Comparison of ENCODE assay signal across 8 cellular contexts in genomic region chr7:150800576-150801241, GRCh38. TPM values are rescaled to one million over a fixed set of nuclear protein-coding genes. Genes with fewer than 3 reads are reported as not detected.
DNase-seq lines count a peak whose midpoint lies in the region; ATAC-seq and TF ChIP-seq lines count a peak whose summit lies in the region.

TSS of gene TMEM176A (plus strand) at chr7:150800769. CDS start at chr7:150801551, 782 bp downstream.

- peaks cover 44% of the 10 kb centered on the region for H3K27me3 Mint-ChIP-seq in GM23338 (ENCODE audit: insufficient read depth, low read depth, poor library complexity)

- no peaks in the 10 kb centered on the region for H3K9me2 ChIP-seq in GM23338 (ENCODE audit: insufficient read depth)

- H3K4me1 ChIP-seq in GM23338 (ENCODE audit: insufficient read depth) (no peaks in the 10 kb centered on the region), iPS-15b (ENCODE audit: control insufficient read depth, insufficient read depth, low read length) (no peaks in the 10 kb centered on the region), sigmoid colon (peaks cover 0 to 17% (median 15%) of the 10 kb centered on the region in 4 donors)

- H3K4me1 Mint-ChIP-seq in GM23338: peaks cover 19% of the 10 kb centered on the region

- intact Hi-C loops in sigmoid colon (cut with DNase I): no loop called here

- H3K79me2 ChIP-seq in GM23338 (replicated peaks; ENCODE audit: insufficient read depth): no peaks in the 10 kb centered on the region

- peaks cover under 1% of the 10 kb centered on the region for H3K9me3 Mint-ChIP-seq in GM23338

- no peaks in the 10 kb centered on the region; the same call in none of the 3 replicates for H3K36me3 Mint-ChIP-seq in GM23338 (ENCODE audit: low read depth)

- peaks cover 3% of the 10 kb centered on the region; the same call in 1 of the 2 replicates for H4K20me1 ChIP-seq in GM23338 (replicated peaks; ENCODE audit: insufficient read depth)

- H3K9ac ChIP-seq in iPS-15b (ENCODE audit: low read depth, low read length): no peak within 1 kb of the TSS

- no peak for TF ChIP-seq POLR2A in sigmoid colon (IDR thresholded peaks at IDR 0.05)

- TF ChIP-seq EP300 in sigmoid colon (IDR thresholded peaks at IDR 0.05): no peak

- peak within 1 kb of the TSS; percentile 66 for H3K4me3 ChIP-seq in GM23338
- H3K4me3 ChIP-seq in iPS-15b (ENCODE audit: low read depth, low read length): peak within 1 kb of the TSS; percentile 65
- peak within 1 kb of the TSS; percentile 41 to 59 (median 47) for H3K4me3 ChIP-seq in sigmoid colon

- H3K27ac Mint-ChIP-seq in GM23338: no peak within 1 kb of the TSS

- H3K4me2 ChIP-seq in GM23338: peak within 1 kb of the TSS; percentile 90

- TF ChIP-seq CTCF in GM23338 (conservative IDR thresholded peaks at IDR 0.05; ENCODE audit: low read depth in 2 of 2): no peak
- no peak for TF ChIP-seq CTCF in sigmoid colon (IDR thresholded peaks at IDR 0.05)

- peak; percentile 50 for ATAC-seq in GM23338
- ATAC-seq in HG02885 (IDR thresholded peaks at IDR 0.05; ENCODE audit: poor library complexity, unreplicated experiment): no peak

- H3K27ac ChIP-seq in GM23338 (ENCODE audit: low read depth): no peak within 1 kb of the TSS
- peak within 1 kb of the TSS; percentile 56 to 74 (median 66) for H3K27ac ChIP-seq in sigmoid colon

- peak within 1 kb of the TSS; percentile 96 for H2AFZ ChIP-seq in GM23338

- H3K9me3 ChIP-seq in iPS-15b (ENCODE audit: control insufficient read depth, insufficient read depth, low read length) (no peaks in the 10 kb centered on the region), sigmoid colon (peaks cover 0 to 3% (median 2%) of the 10 kb centered on the region in 4 donors)

- H3K36me3 ChIP-seq in GM23338 (ENCODE audit: insufficient read depth) (no peaks in the 10 kb centered on the region), iPS-15b (ENCODE audit: control insufficient read depth, insufficient read depth, low read length) (no peaks in the 10 kb centered on the region), sigmoid colon (peaks cover 0 to 3% (median 0%) of the 10 kb centered on the region in 4 donors)

- H3F3A ChIP-seq in GM23338 (replicated peaks; ENCODE audit: low read depth): no peaks in the 10 kb centered on the region

- peak within 1 kb of the TSS; percentile 68 for H3K4me3 Mint-ChIP-seq in GM23338

- DNase-seq in GM23338 (ENCODE audit: low spot score) (peak; percentile 37), sigmoid colon (no peak), hippocampal formation (lab: John Stamatoyannopoulos, UW) (no peak), NCI-H187 treated with DMSO at 0.1 percent for 48 hours (lab: John Stamatoyannopoulos, UW) (no peak), activated gamma-delta T cell (lab: John Stamatoyannopoulos, UW) (no peak)
- peak; percentile 26 for DNase-seq in activated naive CD4-positive, alpha-beta T cell treated with anti-CD3 and anti-CD28 coated beads, Interleukin-2, amount 50 U/mL, for 16 hours

- peaks cover 79% of the 10 kb centered on the region for H3K27me3 ChIP-seq in GM23338 (ENCODE audit: insufficient read depth)
- peaks cover 57% of the 10 kb centered on the region for H3K27me3 ChIP-seq in iPS-15b (ENCODE audit: control insufficient read depth, insufficient read depth, low read length)
- peaks cover 16 to 49% (median 22%) of the 10 kb centered on the region in 3 donors for H3K27me3 ChIP-seq in sigmoid colon

- 1 to 2% methylated on average over 54 of the region's 54 CpGs for WGBS in sigmoid colon, 2 donors

TF ChIP-seq in GM23338, 12 proteins besides CTCF, POLR2A, EP300 and RAD21:
- TF ChIP-seq EZH2phosphoT487 (IDR thresholded peaks at IDR 0.05; ENCODE audit: unreplicated experiment): peak; percentile 95
- TF ChIP-seq EZH2 (IDR thresholded peaks at IDR 0.05; ENCODE audit: low read depth, unreplicated experiment): peak; percentile 91
- TF ChIP-seq CREB1 (CRISPR knock-in tag; IDR thresholded peaks at IDR 0.05; ENCODE audit: low read depth): no peak
TF ChIP-seq in GM23338: peak in this region for 2.

RNA-seq across cellular contexts. Expression of gene TMEM176A, which starts in this region (rescaled TPM):
- not detected in 2 replicates for total RNA-seq in GM23338 (2014; rRNA removed; shearing (Covaris generic))
- polyA plus RNA-seq in GM23338 (2016; fragmentation: Nextera tagmentation; extraction: Ambion mirVana) (0.34 and 0.66 TPM in 2 replicates), sigmoid colon (100 to 1,000 TPM; 126 to 150 (median 127) TPM)
- 10 to 100 TPM; 19.9 to 28.1 (median 24.1) TPM for total RNA-seq in sigmoid colon

Comparison
In these comparisons a context has a peak if more than half of its experiments do, and no peak if none do; other contexts are left out.
1. RNA of gene TMEM176A (total RNA-seq): 19.9 to 28.1 TPM in sigmoid colon; not detected in GM23338; every median in the first group is over 10 times any median in the second.
2. RNA of gene TMEM176A (polyA plus RNA-seq): 126 to 150 TPM in sigmoid colon; 0.34 to 0.66 TPM in GM23338; every median in the first group is over 10 times any median in the second.
3. Peak in DNase-seq, ATAC-seq, H3K4me3 ChIP-seq and H3K4me2 ChIP-seq in GM23338; RNA of the gene not detected or under 1 TPM.
4. Peak in every context shown above with its lines, with median percentiles within 50 percentile points of each other: H3K4me3 ChIP-seq.